In the genomic region with DNA sequence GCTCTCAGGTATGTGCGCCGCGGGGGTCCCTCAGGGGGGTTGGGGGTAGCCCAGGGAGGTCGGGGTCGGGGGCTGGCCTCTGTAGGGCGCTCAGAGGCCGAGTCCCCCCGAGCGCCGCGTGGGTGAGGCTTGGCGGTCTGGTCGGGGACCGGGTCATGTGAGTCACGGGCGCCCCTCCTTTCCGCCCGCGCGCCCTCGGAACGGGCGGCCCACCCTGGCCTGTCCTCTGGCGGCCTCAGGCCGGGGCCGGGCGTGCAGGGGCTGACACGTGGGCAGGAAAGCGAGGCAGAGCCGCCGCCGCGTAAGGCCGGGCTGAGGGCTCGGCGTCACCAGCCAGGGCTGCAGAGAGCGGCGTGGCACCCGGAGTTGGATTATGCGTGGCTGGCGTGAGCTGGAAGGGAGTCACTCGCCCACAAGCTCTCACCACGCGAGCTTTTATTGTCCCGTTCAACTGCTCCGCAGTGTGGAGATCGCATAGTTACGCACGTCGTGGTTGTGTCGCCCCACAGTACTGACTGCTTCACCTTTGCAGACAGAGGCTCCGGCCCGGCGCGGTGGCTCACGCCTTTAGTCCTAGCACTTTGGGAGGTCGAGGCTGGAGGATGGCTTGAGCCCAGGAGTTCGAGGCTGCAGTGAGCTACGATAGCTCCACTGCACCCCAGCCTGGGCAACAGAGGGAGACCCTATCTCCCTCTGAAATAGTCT, we compare ENCODE assay signal across 1 cellular context.
A peak's percentile ranks its signal among the peaks of the same experiment; 100 is the strongest.
TF ChIP-seq lines count a peak whose summit lies in the region.

No MANE protein-coding gene starts in this region.

TF ChIP-seq in HepG2, 621 proteins besides CTCF, POLR2A, EP300 and RAD21 (continued from another document and continues in another):
- TF ChIP-seq, protein P1, sequence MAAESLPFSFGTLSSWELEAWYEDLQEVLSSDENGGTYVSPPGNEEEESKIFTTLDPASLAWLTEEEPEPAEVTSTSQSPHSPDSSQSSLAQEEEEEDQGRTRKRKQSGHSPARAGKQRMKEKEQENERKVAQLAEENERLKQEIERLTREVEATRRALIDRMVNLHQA (CRISPR knock-in tag; IDR thresholded peaks at IDR 0.05), result 0 out of 2 replicates have a peak, but pooled peaks have one; percentile 31
- TF ChIP-seq ZNF562 (CRISPR knock-in tag; IDR thresholded peaks at IDR 0.05; ENCODE audit: borderline replicate concordance) (no peak), ZNF296 (CRISPR knock-in tag; conservative IDR thresholded peaks at IDR 0.05) (no peak), THAP11 (CRISPR knock-in tag; IDR thresholded peaks at IDR 0.05) (peak; percentile 57; the same call in 1 of the 2 replicates), ERF (CRISPR knock-in tag; IDR thresholded peaks at IDR 0.05) (peak; percentile 82), ZNF564 (CRISPR knock-in tag; IDR thresholded peaks at IDR 0.05) (no peak; the same call in 1 of the 2 replicates), ZNF563 (CRISPR knock-in tag; IDR thresholded peaks at IDR 0.05) (peak; percentile 76), KAT7 (CRISPR knock-in tag; IDR thresholded peaks at IDR 0.05; ENCODE audit: borderline replicate concordance) (peak; percentile 86), GTF3A (CRISPR knock-in tag; conservative IDR thresholded peaks at IDR 0.05) (no peak), RORA (CRISPR knock-in tag; IDR thresholded peaks at IDR 0.05) (no peak), NR2F2 (IDR thresholded peaks at IDR 0.05; ENCODE audit: borderline replicate concordance, low read depth) (no peak), KMT2A (CRISPR knock-in tag; IDR thresholded peaks at IDR 0.05) (peak; percentile 94), KLF13 (CRISPR knock-in tag; IDR thresholded peaks at IDR 0.05) (peak; percentile 62; the same call in 1 of the 2 replicates), ZNF343 (CRISPR knock-in tag; IDR thresholded peaks at IDR 0.05) (no peak), TAF15 (IDR thresholded peaks at IDR 0.05; ENCODE audit: low read depth, low read length, poor library complexity, severe bottlenecking) (no peak), SMC3 (IDR thresholded peaks at IDR 0.05; ENCODE audit: low read length) (no peak), ZC3H4 (CRISPR knock-in tag; IDR thresholded peaks at IDR 0.05; ENCODE audit: borderline replicate concordance) (0 out of 2 replicates have a peak, but pooled peaks have one; percentile 54), MYC (CRISPR knock-in tag; IDR thresholded peaks at IDR 0.05; ENCODE audit: borderline replicate concordance) (peak; percentile 100), AKAP8 (CRISPR knock-in tag; IDR thresholded peaks at IDR 0.05) (0 out of 2 replicates have a peak, but pooled peaks have one; percentile 57), ZNF781 (CRISPR knock-in tag; IDR thresholded peaks at IDR 0.05; ENCODE audit: borderline replicate concordance, not compliant biosample characterization) (no peak), REPIN1 (CRISPR knock-in tag; IDR thresholded peaks at IDR 0.05; ENCODE audit: borderline replicate concordance, low read depth) (peak; percentile 83), ZBTB1 (CRISPR knock-in tag; IDR thresholded peaks at IDR 0.05; ENCODE audit: borderline replicate concordance) (no peak; the same call in 1 of the 2 replicates), YEATS2 (CRISPR knock-in tag; IDR thresholded peaks at IDR 0.05; ENCODE audit: borderline replicate concordance) (peak; percentile 57; the same call in 1 of the 2 replicates), MXD4 (CRISPR knock-in tag; IDR thresholded peaks at IDR 0.05) (peak; percentile 95), ZNF589 (CRISPR knock-in tag; conservative IDR thresholded peaks at IDR 0.05) (peak; percentile 84; the same call in 1 of the 2 replicates)
- TF ChIP-seq, protein P2, sequence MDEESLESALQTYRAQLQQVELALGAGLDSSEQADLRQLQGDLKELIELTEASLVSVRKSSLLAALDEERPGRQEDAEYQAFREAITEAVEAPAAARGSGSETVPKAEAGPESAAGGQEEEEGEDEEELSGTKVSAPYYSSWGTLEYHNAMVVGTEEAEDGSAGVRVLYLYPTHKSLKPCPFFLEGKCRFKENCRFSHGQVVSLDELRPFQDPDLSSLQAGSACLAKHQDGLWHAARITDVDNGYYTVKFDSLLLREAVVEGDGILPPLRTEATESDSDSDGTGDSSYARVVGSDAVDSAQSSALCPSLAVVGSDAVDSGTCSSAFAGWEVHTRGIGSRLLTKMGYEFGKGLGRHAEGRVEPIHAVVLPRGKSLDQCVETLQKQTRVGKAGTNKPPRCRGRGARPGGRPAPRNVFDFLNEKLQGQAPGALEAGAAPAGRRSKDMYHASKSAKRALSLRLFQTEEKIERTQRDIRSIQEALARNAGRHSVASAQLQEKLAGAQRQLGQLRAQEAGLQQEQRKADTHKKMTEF (CRISPR knock-in tag; IDR thresholded peaks at IDR 0.05), result peak; percentile 93
- TF ChIP-seq, protein P3, sequence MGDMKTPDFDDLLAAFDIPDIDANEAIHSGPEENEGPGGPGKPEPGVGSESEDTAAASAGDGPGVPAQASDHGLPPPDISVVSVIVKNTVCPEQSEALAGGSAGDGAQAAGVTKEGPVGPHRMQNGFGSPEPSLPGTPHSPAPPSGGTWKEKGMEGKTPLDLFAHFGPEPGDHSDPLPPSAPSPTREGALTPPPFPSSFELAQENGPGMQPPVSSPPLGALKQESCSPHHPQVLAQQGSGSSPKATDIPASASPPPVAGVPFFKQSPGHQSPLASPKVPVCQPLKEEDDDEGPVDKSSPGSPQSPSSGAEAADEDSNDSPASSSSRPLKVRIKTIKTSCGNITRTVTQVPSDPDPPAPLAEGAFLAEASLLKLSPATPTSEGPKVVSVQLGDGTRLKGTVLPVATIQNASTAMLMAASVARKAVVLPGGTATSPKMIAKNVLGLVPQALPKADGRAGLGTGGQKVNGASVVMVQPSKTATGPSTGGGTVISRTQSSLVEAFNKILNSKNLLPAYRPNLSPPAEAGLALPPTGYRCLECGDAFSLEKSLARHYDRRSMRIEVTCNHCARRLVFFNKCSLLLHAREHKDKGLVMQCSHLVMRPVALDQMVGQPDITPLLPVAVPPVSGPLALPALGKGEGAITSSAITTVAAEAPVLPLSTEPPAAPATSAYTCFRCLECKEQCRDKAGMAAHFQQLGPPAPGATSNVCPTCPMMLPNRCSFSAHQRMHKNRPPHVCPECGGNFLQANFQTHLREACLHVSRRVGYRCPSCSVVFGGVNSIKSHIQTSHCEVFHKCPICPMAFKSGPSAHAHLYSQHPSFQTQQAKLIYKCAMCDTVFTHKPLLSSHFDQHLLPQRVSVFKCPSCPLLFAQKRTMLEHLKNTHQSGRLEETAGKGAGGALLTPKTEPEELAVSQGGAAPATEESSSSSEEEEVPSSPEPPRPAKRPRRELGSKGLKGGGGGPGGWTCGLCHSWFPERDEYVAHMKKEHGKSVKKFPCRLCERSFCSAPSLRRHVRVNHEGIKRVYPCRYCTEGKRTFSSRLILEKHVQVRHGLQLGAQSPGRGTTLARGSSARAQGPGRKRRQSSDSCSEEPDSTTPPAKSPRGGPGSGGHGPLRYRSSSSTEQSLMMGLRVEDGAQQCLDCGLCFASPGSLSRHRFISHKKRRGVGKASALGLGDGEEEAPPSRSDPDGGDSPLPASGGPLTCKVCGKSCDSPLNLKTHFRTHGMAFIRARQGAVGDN (CRISPR knock-in tag; IDR thresholded peaks at IDR 0.05), result peak; percentile 98
- TF ChIP-seq, protein P4, sequence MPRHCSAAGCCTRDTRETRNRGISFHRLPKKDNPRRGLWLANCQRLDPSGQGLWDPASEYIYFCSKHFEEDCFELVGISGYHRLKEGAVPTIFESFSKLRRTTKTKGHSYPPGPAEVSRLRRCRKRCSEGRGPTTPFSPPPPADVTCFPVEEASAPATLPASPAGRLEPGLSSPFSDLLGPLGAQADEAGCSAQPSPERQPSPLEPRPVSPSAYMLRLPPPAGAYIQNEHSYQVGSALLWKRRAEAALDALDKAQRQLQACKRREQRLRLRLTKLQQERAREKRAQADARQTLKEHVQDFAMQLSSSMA (CRISPR knock-in tag; IDR thresholded peaks at IDR 0.05), result peak; percentile 71; the same call in 1 of the 2 replicates
- TF ChIP-seq, protein P5, sequence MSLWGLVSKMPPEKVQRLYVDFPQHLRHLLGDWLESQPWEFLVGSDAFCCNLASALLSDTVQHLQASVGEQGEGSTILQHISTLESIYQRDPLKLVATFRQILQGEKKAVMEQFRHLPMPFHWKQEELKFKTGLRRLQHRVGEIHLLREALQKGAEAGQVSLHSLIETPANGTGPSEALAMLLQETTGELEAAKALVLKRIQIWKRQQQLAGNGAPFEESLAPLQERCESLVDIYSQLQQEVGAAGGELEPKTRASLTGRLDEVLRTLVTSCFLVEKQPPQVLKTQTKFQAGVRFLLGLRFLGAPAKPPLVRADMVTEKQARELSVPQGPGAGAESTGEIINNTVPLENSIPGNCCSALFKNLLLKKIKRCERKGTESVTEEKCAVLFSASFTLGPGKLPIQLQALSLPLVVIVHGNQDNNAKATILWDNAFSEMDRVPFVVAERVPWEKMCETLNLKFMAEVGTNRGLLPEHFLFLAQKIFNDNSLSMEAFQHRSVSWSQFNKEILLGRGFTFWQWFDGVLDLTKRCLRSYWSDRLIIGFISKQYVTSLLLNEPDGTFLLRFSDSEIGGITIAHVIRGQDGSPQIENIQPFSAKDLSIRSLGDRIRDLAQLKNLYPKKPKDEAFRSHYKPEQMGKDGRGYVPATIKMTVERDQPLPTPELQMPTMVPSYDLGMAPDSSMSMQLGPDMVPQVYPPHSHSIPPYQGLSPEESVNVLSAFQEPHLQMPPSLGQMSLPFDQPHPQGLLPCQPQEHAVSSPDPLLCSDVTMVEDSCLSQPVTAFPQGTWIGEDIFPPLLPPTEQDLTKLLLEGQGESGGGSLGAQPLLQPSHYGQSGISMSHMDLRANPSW (CRISPR knock-in tag; IDR thresholded peaks at IDR 0.05; ENCODE audit: borderline replicate concordance), result no peak
- TF ChIP-seq, protein P6, sequence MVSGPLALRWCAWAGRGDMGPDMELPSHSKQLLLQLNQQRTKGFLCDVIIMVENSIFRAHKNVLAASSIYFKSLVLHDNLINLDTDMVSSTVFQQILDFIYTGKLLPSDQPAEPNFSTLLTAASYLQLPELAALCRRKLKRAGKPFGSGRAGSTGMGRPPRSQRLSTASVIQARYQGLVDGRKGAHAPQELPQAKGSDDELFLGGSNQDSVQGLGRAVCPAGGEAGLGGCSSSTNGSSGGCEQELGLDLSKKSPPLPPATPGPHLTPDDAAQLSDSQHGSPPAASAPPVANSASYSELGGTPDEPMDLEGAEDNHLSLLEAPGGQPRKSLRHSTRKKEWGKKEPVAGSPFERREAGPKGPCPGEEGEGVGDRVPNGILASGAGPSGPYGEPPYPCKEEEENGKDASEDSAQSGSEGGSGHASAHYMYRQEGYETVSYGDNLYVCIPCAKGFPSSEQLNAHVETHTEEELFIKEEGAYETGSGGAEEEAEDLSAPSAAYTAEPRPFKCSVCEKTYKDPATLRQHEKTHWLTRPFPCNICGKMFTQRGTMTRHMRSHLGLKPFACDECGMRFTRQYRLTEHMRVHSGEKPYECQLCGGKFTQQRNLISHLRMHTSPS (CRISPR knock-in tag; IDR thresholded peaks at IDR 0.05; ENCODE audit: low read depth), result no peak
- TF ChIP-seq, protein P7, sequence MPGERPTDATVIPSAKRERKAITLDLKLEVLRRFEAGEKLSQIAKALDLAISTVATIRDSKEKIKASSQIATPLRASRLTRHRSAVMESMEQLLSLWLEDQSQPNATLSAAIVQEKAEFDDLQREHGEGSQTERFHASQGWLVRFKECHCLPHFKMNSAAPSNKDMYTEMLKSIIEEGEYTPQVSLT (CRISPR knock-in tag; IDR thresholded peaks at IDR 0.05; ENCODE audit: borderline replicate concordance, low read depth), result no peak
- TF ChIP-seq, protein P8, sequence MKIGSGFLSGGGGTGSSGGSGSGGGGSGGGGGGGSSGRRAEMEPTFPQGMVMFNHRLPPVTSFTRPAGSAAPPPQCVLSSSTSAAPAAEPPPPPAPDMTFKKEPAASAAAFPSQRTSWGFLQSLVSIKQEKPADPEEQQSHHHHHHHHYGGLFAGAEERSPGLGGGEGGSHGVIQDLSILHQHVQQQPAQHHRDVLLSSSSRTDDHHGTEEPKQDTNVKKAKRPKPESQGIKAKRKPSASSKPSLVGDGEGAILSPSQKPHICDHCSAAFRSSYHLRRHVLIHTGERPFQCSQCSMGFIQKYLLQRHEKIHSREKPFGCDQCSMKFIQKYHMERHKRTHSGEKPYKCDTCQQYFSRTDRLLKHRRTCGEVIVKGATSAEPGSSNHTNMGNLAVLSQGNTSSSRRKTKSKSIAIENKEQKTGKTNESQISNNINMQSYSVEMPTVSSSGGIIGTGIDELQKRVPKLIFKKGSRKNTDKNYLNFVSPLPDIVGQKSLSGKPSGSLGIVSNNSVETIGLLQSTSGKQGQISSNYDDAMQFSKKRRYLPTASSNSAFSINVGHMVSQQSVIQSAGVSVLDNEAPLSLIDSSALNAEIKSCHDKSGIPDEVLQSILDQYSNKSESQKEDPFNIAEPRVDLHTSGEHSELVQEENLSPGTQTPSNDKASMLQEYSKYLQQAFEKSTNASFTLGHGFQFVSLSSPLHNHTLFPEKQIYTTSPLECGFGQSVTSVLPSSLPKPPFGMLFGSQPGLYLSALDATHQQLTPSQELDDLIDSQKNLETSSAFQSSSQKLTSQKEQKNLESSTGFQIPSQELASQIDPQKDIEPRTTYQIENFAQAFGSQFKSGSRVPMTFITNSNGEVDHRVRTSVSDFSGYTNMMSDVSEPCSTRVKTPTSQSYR (CRISPR knock-in tag; IDR thresholded peaks at IDR 0.05; ENCODE audit: borderline replicate concordance), result peak; percentile 65; the same call in 1 of the 2 replicates
- TF ChIP-seq, protein P9, sequence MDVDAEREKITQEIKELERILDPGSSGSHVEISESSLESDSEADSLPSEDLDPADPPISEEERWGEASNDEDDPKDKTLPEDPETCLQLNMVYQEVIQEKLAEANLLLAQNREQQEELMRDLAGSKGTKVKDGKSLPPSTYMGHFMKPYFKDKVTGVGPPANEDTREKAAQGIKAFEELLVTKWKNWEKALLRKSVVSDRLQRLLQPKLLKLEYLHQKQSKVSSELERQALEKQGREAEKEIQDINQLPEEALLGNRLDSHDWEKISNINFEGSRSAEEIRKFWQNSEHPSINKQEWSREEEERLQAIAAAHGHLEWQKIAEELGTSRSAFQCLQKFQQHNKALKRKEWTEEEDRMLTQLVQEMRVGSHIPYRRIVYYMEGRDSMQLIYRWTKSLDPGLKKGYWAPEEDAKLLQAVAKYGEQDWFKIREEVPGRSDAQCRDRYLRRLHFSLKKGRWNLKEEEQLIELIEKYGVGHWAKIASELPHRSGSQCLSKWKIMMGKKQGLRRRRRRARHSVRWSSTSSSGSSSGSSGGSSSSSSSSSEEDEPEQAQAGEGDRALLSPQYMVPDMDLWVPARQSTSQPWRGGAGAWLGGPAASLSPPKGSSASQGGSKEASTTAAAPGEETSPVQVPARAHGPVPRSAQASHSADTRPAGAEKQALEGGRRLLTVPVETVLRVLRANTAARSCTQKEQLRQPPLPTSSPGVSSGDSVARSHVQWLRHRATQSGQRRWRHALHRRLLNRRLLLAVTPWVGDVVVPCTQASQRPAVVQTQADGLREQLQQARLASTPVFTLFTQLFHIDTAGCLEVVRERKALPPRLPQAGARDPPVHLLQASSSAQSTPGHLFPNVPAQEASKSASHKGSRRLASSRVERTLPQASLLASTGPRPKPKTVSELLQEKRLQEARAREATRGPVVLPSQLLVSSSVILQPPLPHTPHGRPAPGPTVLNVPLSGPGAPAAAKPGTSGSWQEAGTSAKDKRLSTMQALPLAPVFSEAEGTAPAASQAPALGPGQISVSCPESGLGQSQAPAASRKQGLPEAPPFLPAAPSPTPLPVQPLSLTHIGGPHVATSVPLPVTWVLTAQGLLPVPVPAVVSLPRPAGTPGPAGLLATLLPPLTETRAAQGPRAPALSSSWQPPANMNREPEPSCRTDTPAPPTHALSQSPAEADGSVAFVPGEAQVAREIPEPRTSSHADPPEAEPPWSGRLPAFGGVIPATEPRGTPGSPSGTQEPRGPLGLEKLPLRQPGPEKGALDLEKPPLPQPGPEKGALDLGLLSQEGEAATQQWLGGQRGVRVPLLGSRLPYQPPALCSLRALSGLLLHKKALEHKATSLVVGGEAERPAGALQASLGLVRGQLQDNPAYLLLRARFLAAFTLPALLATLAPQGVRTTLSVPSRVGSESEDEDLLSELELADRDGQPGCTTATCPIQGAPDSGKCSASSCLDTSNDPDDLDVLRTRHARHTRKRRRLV (CRISPR knock-in tag; IDR thresholded peaks at IDR 0.05), result no peak
